8 cellular contexts compared by ENCODE assay signal in genomic region chr6:46626228-46626909, GRCh38. TPM values are rescaled to one million over a fixed set of nuclear protein-coding genes. Genes with fewer than 3 reads are reported as not detected.
DNase-seq lines count a peak whose midpoint lies in the region; ATAC-seq and TF ChIP-seq lines count a peak whose summit lies in the region.

No MANE protein-coding gene starts in this region.

- POLR2A ChIA-PET in BJ (lab: Charles Lee) = no interaction called here
- POLR2A ChIA-PET in SK-N-SH (lab: Yijun Ruan, JAX) = no interaction called here

- no peak overlapping the region for H3K4me2 ChIP-seq in SK-N-SH

- no peaks in the 10 kb centered on the region for H3K27me3 ChIP-seq in BJ (ENCODE audit: control insufficient read depth, insufficient read depth, low read length)
- no peaks in the 10 kb centered on the region for H3K27me3 ChIP-seq in SK-N-SH (ENCODE audit: insufficient read depth)

- DNase-seq in BJ (ENCODE audit: low read depth) = peak; percentile 4
- peak; percentile 6 for DNase-seq in SK-N-SH
- DNase-seq in fibroblast of villous mesenchyme (ENCODE audit: low read depth) = peak; percentile 41
- DNase-seq in putamen (ENCODE audit: low spot score) = peak; percentile 72
- DNase-seq in stimulated activated CD8-positive, alpha-beta memory T cell treated with anti-CD3 and anti-CD28 coated beads, Interleukin-4, amount 100 ng/mL, for 48 hours = no peak

- H3K27ac ChIP-seq in SK-N-SH (ENCODE audit: low read depth in 2 of 2, low read length in 1 of 2) = no peak overlapping the region

- no peaks in the 10 kb centered on the region for H3K79me2 ChIP-seq in SK-N-SH (ENCODE audit: insufficient read depth)

- H3K36me3 ChIP-seq in BJ (ENCODE audit: control insufficient read depth, insufficient read depth, low read length) (no peaks in the 10 kb centered on the region), SK-N-SH (replicated peaks in 1 of 2; ENCODE audit: control insufficient read depth in 1 of 2, insufficient read depth in 2 of 2, low read length in 1 of 2) (no peaks in the 10 kb centered on the region)

- peak; percentile 60 for TF ChIP-seq RAD21 in SK-N-SH (IDR thresholded peaks at IDR 0.05; ENCODE audit: low read length)

- H3K4me1 ChIP-seq in SK-N-SH (ENCODE audit: control insufficient read depth in 1 of 2, insufficient read depth in 2 of 2, low read depth in 1 of 2, low read length in 1 of 2) = no peaks in the 10 kb centered on the region

- no peaks in the 10 kb centered on the region for H3F3A ChIP-seq in SK-N-SH (replicated peaks; ENCODE audit: insufficient read depth)

- H3K9ac ChIP-seq in SK-N-SH = no peak overlapping the region

- peak; percentile 87 for ATAC-seq in GM18517 (IDR thresholded peaks at IDR 0.05; ENCODE audit: unreplicated experiment)
- peak; percentile 70 for ATAC-seq in HG03575 (IDR thresholded peaks at IDR 0.05; ENCODE audit: extremely low read depth, insufficient number of reproducible peaks, low FRiP score, unreplicated experiment)
- no peak for ATAC-seq in GM18873 (IDR thresholded peaks at IDR 0.05; ENCODE audit: low FRiP score, unreplicated experiment)

- no peaks in the 10 kb centered on the region for H3K9me3 ChIP-seq in SK-N-SH

- CTCF ChIA-PET in BJ (lab: Yijun Ruan, JAX) = no interaction called here
- CTCF ChIA-PET in SK-N-SH (lab: Yijun Ruan, JAX) = no interaction called here

- no peak overlapping the region for H2AFZ ChIP-seq in SK-N-SH (ENCODE audit: low read depth)

- TF ChIP-seq CTCF in BJ (IDR thresholded peaks at IDR 0.05; ENCODE audit: insufficient read depth, low read depth, low read length) (peak; percentile 62), SK-N-SH (IDR thresholded peaks at IDR 0.05) (peak; percentile 68), fibroblast of villous mesenchyme (IDR thresholded peaks at IDR 0.05; ENCODE audit: insufficient read depth, low read depth, low read length) (peak; percentile 64)

- H3K9me2 ChIP-seq in SK-N-SH = no peaks in the 10 kb centered on the region

- 21% methylated on average over 3 of the region's 3 CpGs for WGBS in SK-N-SH (ENCODE audit: low lambda C conversion rate)

- TF ChIP-seq EP300 in SK-N-SH (IDR thresholded peaks at IDR 0.05; ENCODE audit: borderline replicate concordance in 1 of 2, low read depth in 1 of 2, low read length in 1 of 2) = no peak

- H4K20me1 ChIP-seq in SK-N-SH (ENCODE audit: insufficient read depth) = no peaks in the 10 kb centered on the region

- H3K4me3 ChIP-seq in BJ (ENCODE audit: low read depth, low read length) (no peak overlapping the region), SK-N-SH (ENCODE audit: low read depth in 2 of 2, low read length in 1 of 2) (no peak overlapping the region), fibroblast of villous mesenchyme (ENCODE audit: low read depth, low read length) (no peak overlapping the region)

TF ChIP-seq in SK-N-SH, 30 proteins besides CTCF, POLR2A, EP300 and RAD21:
- TF ChIP-seq CHD2 (IDR thresholded peaks at IDR 0.05; ENCODE audit: low read length, partially characterized antibody) = no peak
- no peak for TF ChIP-seq SIN3A (IDR thresholded peaks at IDR 0.05; ENCODE audit: borderline replicate concordance, low read depth, low read length)
- TF ChIP-seq SMC3 (IDR thresholded peaks at IDR 0.05; ENCODE audit: low read depth, low read length) = peak; percentile 35
- no peak for TF ChIP-seq MEF2A (IDR thresholded peaks at IDR 0.05; ENCODE audit: borderline replicate concordance, low read depth)
- TF ChIP-seq TEAD4 (IDR thresholded peaks at IDR 0.05; ENCODE audit: borderline replicate concordance, insufficient read depth) = no peak

RNA-seq across cellular contexts. Expression of gene CYP39A1, which starts 26.2 kb away (rescaled TPM):
- polyA plus RNA-seq in BJ (2011; rRNA removed) = 0.05 TPM in 1 of 2 replicates, not detected in the other
- polyA minus RNA-seq in BJ (2011; rRNA and poly(A)+ RNA removed) = not detected in 2 replicates
- polyA plus RNA-seq in SK-N-SH (2012; rRNA removed) = not detected in 2 replicates
- 0.01 TPM in 1 of 2 replicates, not detected in the other for polyA plus RNA-seq in SK-N-SH (2012; cell fraction: cytosol; rRNA removed)
- not detected in 2 replicates for polyA plus RNA-seq in SK-N-SH (2012; cell fraction: nucleus; rRNA removed)
- 2.6 TPM in 2 replicates for total RNA-seq in fibroblast of villous mesenchyme

RNA-seq across cellular contexts. Expression of gene SLC25A27, which starts 26.4 kb away (rescaled TPM):
- 1.6 and 3.9 TPM in 2 replicates for polyA plus RNA-seq in BJ (2011; rRNA removed)
- 0.24 and 1.1 TPM in 2 replicates for polyA minus RNA-seq in BJ (2011; rRNA and poly(A)+ RNA removed)
- polyA plus RNA-seq in SK-N-SH (2012; rRNA removed) = 0.66 and 1.7 TPM in 2 replicates
- 0.35 and 0.82 TPM in 2 replicates for polyA plus RNA-seq in SK-N-SH (2012; cell fraction: cytosol; rRNA removed)
- 4.7 and 9.7 TPM in 2 replicates for polyA plus RNA-seq in SK-N-SH (2012; cell fraction: nucleus; rRNA removed)
- total RNA-seq in fibroblast of villous mesenchyme = 2.6 and 6.5 TPM in 2 replicates
